28 cellular contexts compared by ENCODE assay signal in genomic region chr17:78622491-78623265, GRCh38. TPM values are rescaled to one million over a fixed set of nuclear protein-coding genes. Genes with fewer than 3 reads are reported as not detected.
"Had no signal": no experiment of that assay in that cellular context is flagged by ENCODE, and none has a peak within 500 bp of the region (broad histone marks: within the 10 kb centered on the region; RNA-seq: fewer than 3 reads in every experiment).

No MANE protein-coding gene starts in this region.

- H3K27ac Mint-ChIP-seq: immature natural killer cell; memory B cell; natural killer cell; stimulated activated effector memory CD8-positive, alpha-beta T cell treated with anti-CD3 and anti-CD28 coated beads, Interleukin-12 subunit alpha, Interleukin-12 subunit beta, amount 100 ng/mL, for 72 hours had no signal

- H3K4me2 ChIP-seq: smooth muscle cell had no signal

- H3K36me3 Mint-ChIP-seq: memory B cell, natural killer cell had no signal

- H3K27ac ChIP-seq: colonic mucosa, esophagus muscularis mucosa, foreskin keratinocyte, ovary, psoas muscle, stomach, testis, tibial artery, upper lobe of left lung, uterus had no signal

- H3K4me3 ChIP-seq: colonic mucosa, esophagus muscularis mucosa, lung, ovary, psoas muscle, smooth muscle cell, stomach, testis, tibial artery, upper lobe of left lung, uterus had no signal

- H3K4me1 Mint-ChIP-seq: central memory CD8-positive, alpha-beta T cell; natural killer cell had no signal

- DNase-seq: colonic mucosa; dermis blood vessel endothelial cell; effector memory CD4-positive, alpha-beta T cell; foreskin keratinocyte; hypothalamus; immature natural killer cell; natural killer cell; nucleus accumbens; ovary; psoas muscle; stimulated activated CD4-positive, alpha-beta T cell treated with anti-CD3 and anti-CD28 coated beads, Interleukin-2, amount 100 ng/mL, for 24 hours; stimulated activated CD4-positive, alpha-beta T cell treated with anti-CD3 and anti-CD28 coated beads, Interleukin-4, amount 100 ng/mL, for 24 hours; stimulated activated naive CD4-positive, alpha-beta T cell treated with Interleukin-2 at 50 U/mL for 16 hours; stomach; testis; tibial artery; upper lobe of left lung; uterus had no signal

- H3K9me3 Mint-ChIP-seq: central memory CD8-positive, alpha-beta T cell; immature natural killer cell; memory B cell; natural killer cell; stimulated activated effector memory CD8-positive, alpha-beta T cell treated with anti-CD3 and anti-CD28 coated beads, Interleukin-12 subunit alpha, Interleukin-12 subunit beta, amount 100 ng/mL, for 72 hours had no signal

- H3K36me3 ChIP-seq: colonic mucosa, esophagus muscularis mucosa, ovary, stomach, tibial artery, upper lobe of left lung, uterus had no signal

- H3K27me3 ChIP-seq: colonic mucosa, esophagus muscularis mucosa, ovary, stomach, testis, tibial artery, upper lobe of left lung, uterus had no signal

- H3K9me3 ChIP-seq: colonic mucosa, esophagus muscularis mucosa, ovary, stomach, testis, tibial artery, upper lobe of left lung, uterus had no signal

- ATAC-seq: foreskin keratinocyte; natural killer cell; psoas muscle; sciatic nerve; stimulated activated effector memory CD8-positive, alpha-beta T cell treated with anti-CD3 and anti-CD28 coated beads, Interleukin-12 subunit alpha, Interleukin-12 subunit beta, amount 100 ng/mL, for 72 hours had no signal

- H3K4me1 ChIP-seq: colonic mucosa, foreskin keratinocyte, upper lobe of left lung, uterus had no signal

- FAIRE-seq: endothelial cell of umbilical vein had no signal

- H3K4me3 Mint-ChIP-seq: central memory CD8-positive, alpha-beta T cell; immature natural killer cell; memory B cell; natural killer cell; stimulated activated effector memory CD8-positive, alpha-beta T cell treated with anti-CD3 and anti-CD28 coated beads, Interleukin-12 subunit alpha, Interleukin-12 subunit beta, amount 100 ng/mL, for 72 hours had no signal

- H3K27me3 Mint-ChIP-seq: central memory CD8-positive, alpha-beta T cell had no signal

RNA-seq across cellular contexts. Expression of gene DNAH17, which starts 45.5 kb away (rescaled TPM):
- total RNA-seq: endothelial cell of umbilical vein, epithelial cell of proximal tubule, esophagus muscularis mucosa, fibroblast of lung had no signal
- polyA plus RNA-seq: endothelial cell of umbilical vein, fibroblast of lung had no signal
